1 cellular context compared by ENCODE assay signal in the genomic region with DNA sequence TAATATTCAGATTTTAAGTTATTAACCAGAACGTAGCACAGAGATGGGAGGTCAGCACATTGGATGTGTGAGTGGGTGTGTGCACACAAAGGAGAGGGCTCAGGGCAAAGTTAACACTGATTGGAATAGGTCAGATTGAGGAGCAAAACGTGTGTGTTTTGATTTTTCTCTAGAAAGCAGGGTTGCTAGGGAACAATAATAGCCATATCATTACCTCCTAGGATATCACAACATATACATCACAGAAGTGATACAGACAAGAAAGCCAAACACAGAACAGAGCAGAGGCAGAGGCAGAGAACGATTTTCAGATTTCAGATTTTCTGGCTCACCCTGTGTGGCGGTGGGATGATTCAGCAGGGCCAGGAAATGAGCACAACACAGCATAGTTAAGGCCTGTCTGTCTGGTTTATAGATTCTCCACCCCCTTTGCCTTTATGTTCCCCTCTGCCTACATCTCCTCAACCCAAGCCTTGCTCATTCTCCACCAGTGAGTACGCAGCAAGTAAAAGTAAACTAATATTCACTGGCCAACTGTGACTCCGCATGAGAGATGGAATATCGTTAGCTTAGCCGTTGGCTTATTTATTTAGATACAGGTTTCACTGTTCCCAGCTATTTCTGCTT.
TF ChIP-seq lines count a peak whose summit lies in the region.

No MANE protein-coding gene starts in this region.

TF ChIP-seq in HEK293, 187 proteins besides CTCF, POLR2A, EP300 and RAD21 (continued from another document):
- TF ChIP-seq, protein P1, sequence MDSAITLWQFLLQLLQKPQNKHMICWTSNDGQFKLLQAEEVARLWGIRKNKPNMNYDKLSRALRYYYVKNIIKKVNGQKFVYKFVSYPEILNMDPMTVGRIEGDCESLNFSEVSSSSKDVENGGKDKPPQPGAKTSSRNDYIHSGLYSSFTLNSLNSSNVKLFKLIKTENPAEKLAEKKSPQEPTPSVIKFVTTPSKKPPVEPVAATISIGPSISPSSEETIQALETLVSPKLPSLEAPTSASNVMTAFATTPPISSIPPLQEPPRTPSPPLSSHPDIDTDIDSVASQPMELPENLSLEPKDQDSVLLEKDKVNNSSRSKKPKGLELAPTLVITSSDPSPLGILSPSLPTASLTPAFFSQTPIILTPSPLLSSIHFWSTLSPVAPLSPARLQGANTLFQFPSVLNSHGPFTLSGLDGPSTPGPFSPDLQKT (IDR thresholded peaks at IDR 0.05; ENCODE audit: borderline replicate concordance, low read depth, low read length) = no peak
- TF ChIP-seq EGR2 (tag by site-specific recombination; IDR thresholded peaks at IDR 0.05; ENCODE audit: low read depth) = peak; percentile 63; the same call in 1 of the 2 replicates
- TF ChIP-seq ZNF560 (tag by site-specific recombination; IDR thresholded peaks at IDR 0.05; ENCODE audit: borderline replicate concordance) = no peak
- no peak for TF ChIP-seq ZNF184 (tag by site-specific recombination; IDR thresholded peaks at IDR 0.05)
- TF ChIP-seq, protein P2, sequence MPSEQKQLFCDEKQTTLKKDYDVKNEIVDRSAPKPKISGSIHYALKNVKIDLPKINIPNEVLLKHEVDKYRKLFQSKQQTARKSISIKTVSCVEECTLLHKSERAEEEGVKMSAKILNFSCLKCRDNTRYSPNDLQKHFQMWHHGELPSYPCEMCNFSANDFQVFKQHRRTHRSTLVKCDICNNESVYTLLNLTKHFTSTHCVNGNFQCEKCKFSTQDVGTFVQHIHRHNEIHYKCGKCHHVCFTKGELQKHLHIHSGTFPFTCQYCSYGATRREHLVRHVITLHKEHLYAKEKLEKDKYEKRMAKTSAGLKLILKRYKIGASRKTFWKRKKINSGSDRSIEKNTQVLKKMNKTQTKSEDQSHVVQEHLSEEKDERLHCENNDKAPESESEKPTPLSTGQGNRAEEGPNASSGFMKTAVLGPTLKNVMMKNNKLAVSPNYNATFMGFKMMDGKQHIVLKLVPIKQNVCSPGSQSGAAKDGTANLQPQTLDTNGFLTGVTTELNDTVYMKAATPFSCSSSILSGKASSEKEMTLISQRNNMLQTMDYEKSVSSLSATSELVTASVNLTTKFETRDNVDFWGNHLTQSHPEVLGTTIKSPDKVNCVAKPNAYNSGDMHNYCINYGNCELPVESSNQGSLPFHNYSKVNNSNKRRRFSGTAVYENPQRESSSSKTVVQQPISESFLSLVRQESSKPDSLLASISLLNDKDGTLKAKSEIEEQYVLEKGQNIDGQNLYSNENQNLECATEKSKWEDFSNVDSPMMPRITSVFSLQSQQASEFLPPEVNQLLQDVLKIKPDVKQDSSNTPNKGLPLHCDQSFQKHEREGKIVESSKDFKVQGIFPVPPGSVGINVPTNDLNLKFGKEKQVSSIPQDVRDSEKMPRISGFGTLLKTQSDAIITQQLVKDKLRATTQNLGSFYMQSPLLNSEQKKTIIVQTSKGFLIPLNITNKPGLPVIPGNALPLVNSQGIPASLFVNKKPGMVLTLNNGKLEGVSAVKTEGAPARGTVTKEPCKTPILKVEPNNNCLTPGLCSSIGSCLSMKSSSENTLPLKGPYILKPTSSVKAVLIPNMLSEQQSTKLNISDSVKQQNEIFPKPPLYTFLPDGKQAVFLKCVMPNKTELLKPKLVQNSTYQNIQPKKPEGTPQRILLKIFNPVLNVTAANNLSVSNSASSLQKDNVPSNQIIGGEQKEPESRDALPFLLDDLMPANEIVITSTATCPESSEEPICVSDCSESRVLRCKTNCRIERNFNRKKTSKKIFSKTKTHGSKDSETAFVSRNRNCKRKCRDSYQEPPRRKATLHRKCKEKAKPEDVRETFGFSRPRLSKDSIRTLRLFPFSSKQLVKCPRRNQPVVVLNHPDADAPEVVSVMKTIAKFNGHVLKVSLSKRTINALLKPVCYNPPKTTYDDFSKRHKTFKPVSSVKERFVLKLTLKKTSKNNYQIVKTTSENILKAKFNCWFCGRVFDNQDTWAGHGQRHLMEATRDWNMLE (tag by site-specific recombination; conservative IDR thresholded peaks at IDR 0.05; ENCODE audit: low read depth) = no peak
- no peak for TF ChIP-seq ZNF274 (IDR thresholded peaks at IDR 0.05; ENCODE audit: low read length)
- TF ChIP-seq ZNF274 (tag by site-specific recombination; IDR thresholded peaks at IDR 0.05; ENCODE audit: borderline replicate concordance) = no peak
- no peak for TF ChIP-seq ZEB2 (tag by site-specific recombination; IDR thresholded peaks at IDR 0.05)
- peak; percentile 63; the same call in 1 of the 2 replicates for TF ChIP-seq ZBTB20 (tag by site-specific recombination; IDR thresholded peaks at IDR 0.05)
- no peak for TF ChIP-seq KLF8 (tag by site-specific recombination; IDR thresholded peaks at IDR 0.05)
- no peak for TF ChIP-seq ZNF549 (tag by site-specific recombination; IDR thresholded peaks at IDR 0.05)
- no peak for TF ChIP-seq ZNF830 (tag by site-specific recombination; IDR thresholded peaks at IDR 0.05; ENCODE audit: low read depth)
- TF ChIP-seq, protein P3, sequence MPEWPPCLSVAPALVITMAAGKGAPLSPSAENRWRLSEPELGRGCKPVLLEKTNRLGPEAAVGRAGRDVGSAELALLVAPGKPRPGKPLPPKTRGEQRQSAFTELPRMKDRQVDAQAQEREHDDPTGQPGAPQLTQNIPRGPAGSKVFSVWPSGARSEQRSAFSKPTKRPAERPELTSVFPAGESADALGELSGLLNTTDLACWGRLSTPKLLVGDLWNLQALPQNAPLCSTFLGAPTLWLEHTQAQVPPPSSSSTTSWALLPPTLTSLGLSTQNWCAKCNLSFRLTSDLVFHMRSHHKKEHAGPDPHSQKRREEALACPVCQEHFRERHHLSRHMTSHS (tag by site-specific recombination; IDR thresholded peaks at IDR 0.05) = no peak
- TF ChIP-seq SP7 (tag by site-specific recombination; IDR thresholded peaks at IDR 0.05) = peak; percentile 39; the same call in 1 of the 2 replicates
